In genomic region chr17:6724009-6724408, GRCh38 we compare ENCODE assay signal across 27 cellular contexts. TPM values are rescaled to one million over a fixed set of nuclear protein-coding genes. Genes with fewer than 3 reads are reported as not detected.
A peak's percentile ranks its signal among the peaks of the same experiment; 100 is the strongest.
DNase-seq lines count a peak whose midpoint lies in the region; ATAC-seq and TF ChIP-seq lines count a peak whose summit lies in the region.
"Had no signal": no experiment of that assay in that cellular context is flagged by ENCODE, and none has a peak within 500 bp of the region (broad histone marks: within the 10 kb centered on the region; RNA-seq: fewer than 3 reads in every experiment).

No MANE protein-coding gene starts in this region.

- no peaks in the 10 kb centered on the region for H3K36me3 Mint-ChIP-seq in endothelial cell (ENCODE audit: low read depth, unreplicated experiment)
- H3K36me3 Mint-ChIP-seq in activated T-helper 17 cell treated with anti-CD3 and anti-CD28 coated beads, Interleukin-2, amount 50 U/mL, for 72 hours (ENCODE audit: low read depth) = no peaks in the 10 kb centered on the region
- H3K36me3 Mint-ChIP-seq: CD14-positive monocyte; CD4-positive, alpha-beta memory T cell; CD8-positive, alpha-beta memory T cell had no signal

- no peak overlapping the region for H3K4ac ChIP-seq in neuronal stem cell (ENCODE audit: low read length)

- H3K4me2 ChIP-seq in neuronal stem cell (ENCODE audit: insufficient read depth, low read length, poor library complexity, severe bottlenecking) = no peak overlapping the region
- H3K4me2 ChIP-seq: BLaER1 had no signal

- intact Hi-C loops in esophagus muscularis mucosa (cut with DNase I) = no loop called here

- H3K36me3 ChIP-seq in esophagus muscularis mucosa (no peaks in the 10 kb centered on the region), neuronal stem cell (replicated peaks in 1 of 2; ENCODE audit: control insufficient read depth in 2 of 2, insufficient read depth in 2 of 2, low read length in 2 of 2) (no peaks in the 10 kb centered on the region)
- H3K36me3 ChIP-seq: BE2C, BLaER1 had no signal

- no peaks in the 10 kb centered on the region for H3K4me1 Mint-ChIP-seq in endothelial cell (ENCODE audit: unreplicated experiment)
- no peaks in the 10 kb centered on the region for H3K4me1 Mint-ChIP-seq in activated T-helper 17 cell treated with anti-CD3 and anti-CD28 coated beads, Interleukin-2, amount 50 U/mL, for 72 hours
- H3K4me1 Mint-ChIP-seq: CD14-positive monocyte; CD4-positive, alpha-beta memory T cell; CD4-positive, CD25-positive, alpha-beta regulatory T cell; CD8-positive, alpha-beta memory T cell had no signal

- ATAC-seq in activated T-helper 17 cell treated with anti-CD3 and anti-CD28 coated beads, Interleukin-2, amount 50 U/mL, for 72 hours (replicated peaks) = no peak
- ATAC-seq: GM12878 had no signal

- H3K4me1 ChIP-seq in esophagus muscularis mucosa (no peaks in the 10 kb centered on the region), neuronal stem cell (ENCODE audit: control insufficient read depth in 2 of 2, insufficient read depth in 1 of 2, low read depth in 1 of 2, low read length in 2 of 2) (no peaks in the 10 kb centered on the region)
- H3K4me1 ChIP-seq: BE2C, BLaER1 had no signal

- no peak overlapping the region for H3K23ac ChIP-seq in neuronal stem cell (ENCODE audit: low read depth, low read length, poor library complexity)

- no peak overlapping the region for H3K18ac ChIP-seq in neuronal stem cell (ENCODE audit: low read length)

- H3K4me3 Mint-ChIP-seq in endothelial cell (ENCODE audit: unreplicated experiment) = peak overlapping the region; percentile 58
- H3K4me3 Mint-ChIP-seq in activated T-helper 17 cell treated with anti-CD3 and anti-CD28 coated beads, Interleukin-2, amount 50 U/mL, for 72 hours = no peak overlapping the region
- H3K4me3 Mint-ChIP-seq: CD4-positive, alpha-beta memory T cell; CD4-positive, CD25-positive, alpha-beta regulatory T cell; CD8-positive, alpha-beta memory T cell had no signal

- H3K27ac Mint-ChIP-seq in endothelial cell (ENCODE audit: unreplicated experiment) = no peak overlapping the region
- H3K27ac Mint-ChIP-seq in activated T-helper 17 cell treated with anti-CD3 and anti-CD28 coated beads, Interleukin-2, amount 50 U/mL, for 72 hours = no peak overlapping the region
- H3K27ac Mint-ChIP-seq: CD14-positive monocyte; CD4-positive, CD25-positive, alpha-beta regulatory T cell had no signal

- peaks cover 6% of the 10 kb centered on the region for H3K27me3 Mint-ChIP-seq in endothelial cell (ENCODE audit: unreplicated experiment)
- peaks cover 40% of the 10 kb centered on the region for H3K27me3 Mint-ChIP-seq in activated T-helper 17 cell treated with anti-CD3 and anti-CD28 coated beads, Interleukin-2, amount 50 U/mL, for 72 hours

- no peak for TF ChIP-seq CTCF in endothelial cell (IDR thresholded peaks at IDR 0.05; ENCODE audit: unreplicated experiment)
- no peak for TF ChIP-seq CTCF in esophagus muscularis mucosa (IDR thresholded peaks at IDR 0.05)

- H3K4me3 ChIP-seq in esophagus muscularis mucosa (no peak overlapping the region), neuronal stem cell (ENCODE audit: low read length in 2 of 2) (no peak overlapping the region)
- H3K4me3 ChIP-seq: BLaER1, GM12878 had no signal

- no peak overlapping the region for H2BK15ac ChIP-seq in neuronal stem cell (ENCODE audit: low read length)

- no peak overlapping the region for H2AK5ac ChIP-seq in neuronal stem cell (ENCODE audit: low read depth, low read length)

- no peaks in the 10 kb centered on the region for H3K9me3 Mint-ChIP-seq in endothelial cell (ENCODE audit: unreplicated experiment)
- no peaks in the 10 kb centered on the region for H3K9me3 Mint-ChIP-seq in activated T-helper 17 cell treated with anti-CD3 and anti-CD28 coated beads, Interleukin-2, amount 50 U/mL, for 72 hours
- H3K9me3 Mint-ChIP-seq: CD8-positive, alpha-beta memory T cell had no signal

- H4K91ac ChIP-seq in neuronal stem cell (ENCODE audit: low read depth, low read length, poor library complexity) = no peak overlapping the region

- H2BK5ac ChIP-seq in neuronal stem cell (ENCODE audit: low read length) = no peak overlapping the region

- DNase-seq in endothelial cell (ENCODE audit: low spot score) (no peak), esophagus muscularis mucosa (ENCODE audit: extremely low spot score) (peak; percentile 64), neuronal stem cell (ENCODE audit: low spot score) (no peak), ureter (ENCODE audit: low spot score) (no peak)
- DNase-seq: 8988T; ACHN; BE2C; C1 segment of cervical spinal cord; CD4-positive, alpha-beta memory T cell; CD4-positive, CD25-positive, alpha-beta regulatory T cell; CD8-positive, alpha-beta memory T cell; COR-L47; DMS 273 treated with DMSO at 0.1 percent for 48 hours; DMS153; DMS53; DMS79; DND-41; EL; GDM1 had no signal

- no peaks in the 10 kb centered on the region for H3K79me1 ChIP-seq in neuronal stem cell (ENCODE audit: low read depth, low read length)

- no peak overlapping the region for H3K27ac ChIP-seq in esophagus muscularis mucosa (replicated peaks in 1 of 4)
- no peak overlapping the region for H3K27ac ChIP-seq in neuronal stem cell (replicated peaks; ENCODE audit: low read length)
- H3K27ac ChIP-seq: BLaER1 had no signal

- TF ChIP-seq POLR2A in esophagus muscularis mucosa (IDR thresholded peaks at IDR 0.05; ENCODE audit: low read depth) = no peak

- H3K27me3 ChIP-seq in esophagus muscularis mucosa (peaks cover 0 to 35% (median 0%) of the 10 kb centered on the region in 4 donors), neuronal stem cell (ENCODE audit: control insufficient read depth in 3 of 3, insufficient read depth in 3 of 3, low read depth in 1 of 3, low read length in 3 of 3) (peaks cover 0 to 9% (median 0%) of the 10 kb centered on the region in 3 experiments)
- H3K27me3 ChIP-seq: BE2C, BLaER1 had no signal

- TF ChIP-seq EP300 in esophagus muscularis mucosa (IDR thresholded peaks at IDR 0.05) = no peak

- peak overlapping the region; percentile 3 for H3K14ac ChIP-seq in neuronal stem cell (ENCODE audit: low read length)

- no peak overlapping the region for H2AFZ ChIP-seq in neuronal stem cell (ENCODE audit: low read length)

- no peak overlapping the region for H2BK12ac ChIP-seq in neuronal stem cell (ENCODE audit: low read length)

- H3K9ac ChIP-seq in neuronal stem cell (ENCODE audit: low read depth, low read length, poor library complexity) = no peak overlapping the region
- H3K9ac ChIP-seq: BLaER1 had no signal

- H3K9me3 ChIP-seq in esophagus muscularis mucosa = no peaks in the 10 kb centered on the region
- H3K9me3 ChIP-seq in neuronal stem cell (replicated peaks in 1 of 2; ENCODE audit: control insufficient read depth in 2 of 2, insufficient read depth in 1 of 2, low read depth in 1 of 2, low read length in 2 of 2) = peaks cover 0 to 2% of the 10 kb centered on the region in 2 donors
- H3K9me3 ChIP-seq: BE2C, BLaER1 had no signal

- WGBS in esophagus muscularis mucosa = 78% methylated on average over 5 of the region's 5 CpGs
- WGBS in neuronal stem cell (ENCODE audit: extremely low coverage in 2 of 2, insufficient read length in 2 of 2, insufficient replicate concordance in 1 of 2), 2 donors = no CpG with 5 or more reads among the region's 5 CpGs

- no peak overlapping the region for H2BK120ac ChIP-seq in neuronal stem cell (ENCODE audit: low read depth, low read length)

- no peak overlapping the region for H4K8ac ChIP-seq in neuronal stem cell (ENCODE audit: low read depth, low read length)

RNA-seq across cellular contexts. Expression of gene SLC13A5, which starts 10.8 kb away (rescaled TPM):
- total RNA-seq in endothelial cell (ENCODE audit: unreplicated experiment) = 1.3 TPM
- under 1 TPM in 1 of 4 donors, not detected in 3; 0.34 TPM for total RNA-seq in esophagus muscularis mucosa
- polyA plus RNA-seq in neuronal stem cell (2013, experiment 1 of 2) = 0.13 TPM
- polyA plus RNA-seq in neuronal stem cell (2013, experiment 2 of 2) = 0.06 TPM
- total RNA-seq in activated T-helper 17 cell treated with anti-CD3 and anti-CD28 coated beads, Interleukin-2, amount 50 U/mL, for 72 hours = not detected
- total RNA-seq in ureter = not detected
- total RNA-seq: A673; CD4-positive, alpha-beta memory T cell; CD4-positive, CD25-positive, alpha-beta regulatory T cell; CD8-positive, alpha-beta memory T cell; Daoy; G401 had no signal
- polyA plus RNA-seq: AG04450; CD14-positive monocyte; CD4-positive, alpha-beta memory T cell; CD4-positive, CD25-positive, alpha-beta regulatory T cell; CD8-positive, alpha-beta memory T cell; GM12878 had no signal

RNA-seq across cellular contexts. Expression of gene XAF1, which starts 31.8 kb away (rescaled TPM):
- 0.38 TPM for total RNA-seq in endothelial cell (ENCODE audit: unreplicated experiment)
- 10 to 100 TPM; 11.1 to 35.3 (median 15.9) TPM for total RNA-seq in esophagus muscularis mucosa
- 0.01 TPM for polyA plus RNA-seq in neuronal stem cell (2013, experiment 1 of 2)
- 0.01 TPM for polyA plus RNA-seq in neuronal stem cell (2013, experiment 2 of 2)
- 10 to 100 TPM; 10.1 to 15.4 TPM for total RNA-seq in activated T-helper 17 cell treated with anti-CD3 and anti-CD28 coated beads, Interleukin-2, amount 50 U/mL, for 72 hours
- total RNA-seq in ureter = 55.0 TPM
- total RNA-seq: A673, G401 had no signal

RNA-seq across cellular contexts. Expression of gene FBXO39, which starts 52.0 kb away (rescaled TPM):
- total RNA-seq in endothelial cell (ENCODE audit: unreplicated experiment) (not detected), esophagus muscularis mucosa (under 1 TPM in 2 of 4 donors, not detected in 2; 0.33 to 0.83 TPM), ureter (0.23 TPM)
- not detected for polyA plus RNA-seq in neuronal stem cell (2013, experiment 1 of 2)
- not detected for polyA plus RNA-seq in neuronal stem cell (2013, experiment 2 of 2)
- under 1 TPM in 1 of 2 donors, not detected in 1; 0.24 TPM for total RNA-seq in activated T-helper 17 cell treated with anti-CD3 and anti-CD28 coated beads, Interleukin-2, amount 50 U/mL, for 72 hours
- total RNA-seq: A673; CD8-positive, alpha-beta memory T cell; G401 had no signal
- polyA plus RNA-seq: CD14-positive monocyte; CD8-positive, alpha-beta memory T cell had no signal
